ENCODE assay signal across 13 cellular contexts in the genomic region with DNA sequence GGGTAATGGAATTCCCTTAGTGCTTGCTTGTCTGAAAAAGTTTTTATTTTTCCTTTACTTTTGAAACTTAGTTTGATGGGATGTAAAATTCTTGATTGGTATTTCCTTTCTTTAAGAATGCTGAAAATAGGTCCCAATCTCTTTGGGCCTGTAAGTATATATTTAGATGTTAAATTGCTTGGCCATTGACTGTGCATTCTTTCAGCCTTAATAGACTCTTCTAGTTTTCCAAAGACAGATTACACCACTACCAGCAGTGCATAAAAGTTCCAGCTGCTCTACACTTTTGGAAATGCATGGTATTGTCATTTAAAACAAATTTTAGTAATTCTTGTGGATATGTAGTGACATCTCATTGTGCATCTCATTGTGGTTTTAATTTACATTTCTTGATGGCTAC.
"Had no signal": no experiment of that assay in that cellular context is flagged by ENCODE, and none has a peak within 500 bp of the region (broad histone marks: within the 10 kb centered on the region; RNA-seq: fewer than 3 reads in every experiment).

No MANE protein-coding gene starts in this region.

- H3K4me1 Mint-ChIP-seq: activated B cell treated with CpG ODN at 0.5 μM for 24 hours had no signal

- H3K36me3 Mint-ChIP-seq: activated naive CD8-positive, alpha-beta T cell had no signal

- H3K4me3 Mint-ChIP-seq: activated B cell treated with CpG ODN at 0.5 μM for 24 hours; activated naive CD8-positive, alpha-beta T cell; activated T-cell treated with anti-CD3 and anti-CD28 coated beads, Interleukin-2, amount 50 U/mL, for 4 hours; stimulated activated naive CD8-positive, alpha-beta T cell treated with anti-CD3 and anti-CD28 coated beads, Interleukin-15, Interleukin-2, amounts not matched to agents 100 ng/mL and 50 ng/mL, for 24 hours; T-helper 1 cell treated with Interleukin-12 subunit alpha and Interleukin-12 subunit beta and Interleukin-4 antibody, amounts not matched to agents 30 μg/mL and 1 μg/mL, for 36 hours had no signal

- H3K9me3 Mint-ChIP-seq: T-helper 1 cell treated with Interleukin-12 subunit alpha and Interleukin-12 subunit beta and Interleukin-4 antibody, amounts not matched to agents 30 μg/mL and 1 μg/mL, for 36 hours had no signal

- H3K27ac Mint-ChIP-seq: activated B cell treated with CpG ODN at 0.5 μM for 24 hours; activated naive CD8-positive, alpha-beta T cell; stimulated activated naive CD8-positive, alpha-beta T cell treated with anti-CD3 and anti-CD28 coated beads, Interleukin-15, Interleukin-2, amounts not matched to agents 100 ng/mL and 50 ng/mL, for 24 hours; T-helper 1 cell treated with Interleukin-12 subunit alpha and Interleukin-12 subunit beta and Interleukin-4 antibody, amounts not matched to agents 30 μg/mL and 1 μg/mL, for 36 hours had no signal

- H3K4me3 ChIP-seq: esophagus squamous epithelium, pancreas, testis had no signal

- H3K27ac ChIP-seq: esophagus squamous epithelium, pancreas, testis had no signal

- H3K27me3 ChIP-seq: esophagus squamous epithelium, pancreas, testis had no signal

- DNase-seq: activated B cell treated with CpG ODN at 0.5 μM for 24 hours; activated effector memory CD4-positive, alpha-beta T cell treated with anti-CD3 and anti-CD28 coated beads, Interleukin-2, amount 50 U/mL, for 16 hours; activated T-cell treated with anti-CD3 and anti-CD28 coated beads, Interleukin-2, amount 50 U/mL, for 4 hours; anterior cingulate cortex; esophagus squamous epithelium; hippocampal formation; kidney glomerular epithelial cell; pancreas; stimulated activated CD4-positive, alpha-beta T cell treated with anti-CD3 and anti-CD28 coated beads, Interleukin-4, amount 100 ng/mL, for 24 hours; testis had no signal

- H3K4me1 ChIP-seq: esophagus squamous epithelium, pancreas, testis had no signal

- H3K36me3 ChIP-seq: esophagus squamous epithelium, pancreas had no signal

- H3K9me3 ChIP-seq: esophagus squamous epithelium, pancreas, testis had no signal
